Comparison of ENCODE assay signal across 7 cellular contexts in genomic region chr22:11020513-11020912, GRCh38.
DNase-seq lines count a peak whose midpoint lies in the region; ATAC-seq and TF ChIP-seq lines count a peak whose summit lies in the region.
"Not testable (repeated sequence)": the region's sequence is repeated elsewhere in the genome, so short reads cannot be mapped to it uniquely, and the experiment has no call there.

No MANE protein-coding gene starts in this region.

- CTCF ChIA-PET in IMR-90 (lab: Yijun Ruan, JAX), result not testable (repeated sequence)

- not testable (repeated sequence) for TF ChIP-seq POLR2A in IMR-90 (IDR thresholded peaks at IDR 0.05; ENCODE audit: low read depth, low read length); body of pancreas (IDR thresholded peaks at IDR 0.05)

- H4K8ac ChIP-seq in IMR-90 (ENCODE audit: low read depth in 2 of 2, low read length in 2 of 2), result not testable (repeated sequence)

- not testable (repeated sequence) for H2BK120ac ChIP-seq in IMR-90 (ENCODE audit: low read depth, low read length)

- not testable (repeated sequence) for TF ChIP-seq CTCF in IMR-90 (conservative IDR thresholded peaks at IDR 0.05; ENCODE audit: low read depth, low read length); body of pancreas (IDR thresholded peaks at IDR 0.05); right atrium auricular region (IDR thresholded peaks at IDR 0.05); lower lobe of right lung (IDR thresholded peaks at IDR 0.05); thoracic aorta (IDR thresholded peaks at IDR 0.05)

- not testable (repeated sequence) for H3K4me1 Mint-ChIP-seq in T-helper 17 cell

- not testable (repeated sequence) for H2AK5ac ChIP-seq in IMR-90 (ENCODE audit: low read depth, low read length)

- H4K5ac ChIP-seq in IMR-90 (ENCODE audit: low read depth, low read length), result not testable (repeated sequence)

- not testable (repeated sequence) for H3K4me3 ChIP-seq in IMR-90 (ENCODE audit: insufficient read depth, low read depth, low read length); body of pancreas; right atrium auricular region; lower lobe of right lung; thoracic aorta

- H3K4me3 Mint-ChIP-seq in T-helper 17 cell, result not testable (repeated sequence)

- H3K23ac ChIP-seq in IMR-90 (ENCODE audit: low read depth, low read length), result not testable (repeated sequence)

- BruUV-seq in IMR-90 (replicated peaks; lab: Mats Ljungman, UMichigan), result not testable (repeated sequence)

- not testable (repeated sequence) for H4K91ac ChIP-seq in IMR-90 (ENCODE audit: insufficient read depth, low read depth, low read length)

- in situ Hi-C loops in IMR-90 (cut with MboI; ENCODE audit: low sequenced_read_pairs), result not testable (repeated sequence)

- not testable (repeated sequence) for H3K36me3 ChIP-seq in IMR-90 (ENCODE audit: control insufficient read depth, insufficient read depth, low read length); body of pancreas (replicated peaks in 1 of 2; ENCODE audit: insufficient read depth in 1 of 2, low read depth in 2 of 2); right atrium auricular region; lower lobe of right lung; thoracic aorta

- no CpG with 5 or more reads among the region's 8 CpGs for WGBS in IMR-90 (ENCODE audit: extremely low coverage in 2 of 2, insufficient read length in 1 of 2), 2 experiments
- 31 to 38% methylated on average over 7 of the region's 8 CpGs for WGBS in body of pancreas, 2 donors

- TF ChIP-seq RAD21 in IMR-90 (IDR thresholded peaks at IDR 0.05; ENCODE audit: low read length), result not testable (repeated sequence)

- H3K27ac Mint-ChIP-seq in T-helper 17 cell, result not testable (repeated sequence)

- not testable (repeated sequence) for H3K4ac ChIP-seq in IMR-90 (ENCODE audit: low read depth, low read length)

- not testable (repeated sequence) for H2BK15ac ChIP-seq in IMR-90 (ENCODE audit: low read depth, low read length)

- H3K36me3 Mint-ChIP-seq in T-helper 17 cell (ENCODE audit: low read depth), result not testable (repeated sequence)

- not testable (repeated sequence) for H3K9me1 ChIP-seq in IMR-90 (ENCODE audit: insufficient read depth, low read length)

- 0 out of 2 replicates have a peak, but pooled peaks have one; percentile 10 for ATAC-seq in IMR-90 (ENCODE audit: low read depth)
- ATAC-seq in T-helper 17 cell, result peak; percentile 12
- ATAC-seq in body of pancreas, result peak; percentile 11
- peak; percentile 20 to 26 for ATAC-seq in lower lobe of right lung
- peak; percentile 20 for ATAC-seq in sciatic nerve
- ATAC-seq in thoracic aorta (ENCODE audit: insufficient number of reproducible peaks, low FRiP score, low read depth), result peak; percentile 2

- not testable (repeated sequence) for H3K27ac ChIP-seq in IMR-90 (ENCODE audit: insufficient read depth, low read length); body of pancreas; right atrium auricular region; lower lobe of right lung; thoracic aorta

- not testable (repeated sequence) for H3K9me3 ChIP-seq in IMR-90 (ENCODE audit: control insufficient read depth, insufficient read depth, low read length); T-helper 17 cell (ENCODE audit: control insufficient read depth, low read length, poor library complexity, severe bottlenecking); body of pancreas; right atrium auricular region; lower lobe of right lung; thoracic aorta

- H2AFZ ChIP-seq in IMR-90 (replicated peaks; ENCODE audit: low read length, poor library complexity), result not testable (repeated sequence)

- not testable (repeated sequence) for H3K79me1 ChIP-seq in IMR-90 (ENCODE audit: low read depth in 1 of 2, low read length in 2 of 2)

- H4K20me1 ChIP-seq in IMR-90 (ENCODE audit: insufficient read depth, low read length), result not testable (repeated sequence)

- dilution Hi-C loops in IMR-90 (cut with HindIII; ENCODE audit: low sequenced_read_pairs, unreplicated experiment), result not testable (repeated sequence)

- not testable (repeated sequence) for H2AK9ac ChIP-seq in IMR-90 (replicated peaks; ENCODE audit: low read depth, low read length, poor library complexity)

- not testable (repeated sequence) for H3K56ac ChIP-seq in IMR-90 (ENCODE audit: extremely low read depth, insufficient read depth, low read length)

- POLR2A ChIA-PET in IMR-90 (lab: Charles Lee; ENCODE audit: unreplicated experiment), result not testable (repeated sequence)

- not testable (repeated sequence) for H3K18ac ChIP-seq in IMR-90 (ENCODE audit: low read depth, low read length)

- H3K27me3 ChIP-seq in IMR-90 (ENCODE audit: control insufficient read depth, insufficient read depth, low read length); body of pancreas; right atrium auricular region; lower lobe of right lung (ENCODE audit: low read depth); thoracic aorta (replicated peaks; ENCODE audit: insufficient read depth): not testable (repeated sequence)

- not testable (repeated sequence) for H3K4me2 ChIP-seq in IMR-90 (ENCODE audit: low read depth, low read length)

- H3K27me3 Mint-ChIP-seq in T-helper 17 cell, result not testable (repeated sequence)

- H3K9ac ChIP-seq in IMR-90 (ENCODE audit: low read depth, low read length), result not testable (repeated sequence)

- DNase-seq in IMR-90; T-helper 17 cell; body of pancreas; lower lobe of right lung; sciatic nerve (ENCODE audit: low spot score); thoracic aorta (ENCODE audit: low spot score): not testable (repeated sequence)
- DNase-seq in right atrium auricular region (ENCODE audit: low spot score), result peak; percentile 56

- not testable (repeated sequence) for H2BK5ac ChIP-seq in IMR-90 (ENCODE audit: low read depth, low read length, poor library complexity, severe bottlenecking)

- H3K14ac ChIP-seq in IMR-90 (replicated peaks; ENCODE audit: low read depth, low read length), result not testable (repeated sequence)

- not testable (repeated sequence) for H2BK20ac ChIP-seq in IMR-90 (ENCODE audit: low read depth, low read length)

- intact Hi-C loops in IMR-90 (cut with micrococcal nuclease); body of pancreas (cut with DNase I); lower lobe of right lung (cut with DNase I); sciatic nerve (cut with DNase I): not testable (repeated sequence)

- not testable (repeated sequence) for H3K4me1 ChIP-seq in IMR-90 (ENCODE audit: control insufficient read depth, insufficient read depth, low read length); body of pancreas; right atrium auricular region; lower lobe of right lung; thoracic aorta (ENCODE audit: control insufficient read depth in 1 of 2, low read depth in 2 of 2)
